Comparison of ENCODE assay signal across 11 cellular contexts in the genomic region with DNA sequence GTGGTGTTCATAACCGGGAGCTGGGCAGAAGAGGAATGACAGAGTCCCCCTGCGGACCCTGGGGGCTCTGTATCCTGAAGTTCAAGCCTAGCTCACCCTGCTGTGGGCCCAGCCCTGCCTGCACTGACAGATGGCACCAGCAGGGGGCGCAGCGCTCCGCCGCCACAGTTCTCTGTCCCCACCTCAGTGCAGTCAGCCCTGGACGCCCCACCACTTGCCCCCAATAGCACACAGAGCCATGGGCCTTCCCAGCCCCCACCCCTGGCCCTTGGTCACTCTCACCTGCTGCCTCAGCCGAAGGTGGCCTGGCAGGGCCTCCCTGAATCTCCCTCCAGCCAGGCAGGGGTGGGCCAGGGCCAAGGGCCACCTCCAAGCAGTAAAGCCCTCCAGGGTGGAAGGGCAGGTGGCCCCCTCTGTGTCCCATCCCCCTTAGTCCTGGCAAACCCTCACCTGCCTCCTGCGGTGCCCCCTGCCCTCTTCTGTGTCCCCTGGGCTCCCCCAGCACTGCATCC. TPM values are rescaled to one million over a fixed set of nuclear protein-coding genes. Genes with fewer than 3 reads are reported as not detected.
A peak's percentile ranks its signal among the peaks of the same experiment; 100 is the strongest.
DNase-seq lines count a peak whose midpoint lies in the region; ATAC-seq, FAIRE-seq and TF ChIP-seq lines count a peak whose summit lies in the region.
"Not testable (repeated sequence)": the region's sequence is repeated elsewhere in the genome, so short reads cannot be mapped to it uniquely, and the experiment has no call there.
"Had no signal": no experiment of that assay in that cellular context is flagged by ENCODE, and none has a peak within 500 bp of the region (broad histone marks: within the 10 kb centered on the region; RNA-seq: fewer than 3 reads in every experiment).

No MANE protein-coding gene starts in this region.

- not testable (repeated sequence) for H3K27me3 Mint-ChIP-seq in activated B cell treated with CpG ODN at 0.5 μM for 24 hours; central memory CD8-positive, alpha-beta T cell

- H3K9ac ChIP-seq in mesenchymal stem cell (ENCODE audit: low read length): not testable (repeated sequence)

- peak; percentile 0 for TF ChIP-seq CTCF in NB4 (IDR thresholded peaks at IDR 0.05; ENCODE audit: low read depth, low read length)
- not testable (repeated sequence) for TF ChIP-seq CTCF in activated B cell treated with CpG ODN at 0.5 μM for 24 hours (IDR thresholded peaks at IDR 0.05)
- peak; percentile 41 for TF ChIP-seq CTCF in cardiac muscle cell (IDR thresholded peaks at IDR 0.05; ENCODE audit: low read depth, low read length)
- peak; percentile 54 for TF ChIP-seq CTCF in psoas muscle (IDR thresholded peaks at IDR 0.05)

- not testable (repeated sequence) for H3K4me2 ChIP-seq in mesenchymal stem cell (ENCODE audit: low read length, poor library complexity, severe bottlenecking)

- not testable (repeated sequence) for H3K9me3 Mint-ChIP-seq in activated B cell treated with CpG ODN at 0.5 μM for 24 hours; central memory CD8-positive, alpha-beta T cell

- H3K4me3 Mint-ChIP-seq in activated B cell treated with CpG ODN at 0.5 μM for 24 hours; central memory CD8-positive, alpha-beta T cell: not testable (repeated sequence)

- not testable (repeated sequence) for TF ChIP-seq POLR2A in GM12891 (IDR thresholded peaks at IDR 0.05; ENCODE audit: low read depth, low read length); NB4 (IDR thresholded peaks at IDR 0.05; ENCODE audit: extremely low read depth, insufficient read length)

- H3K79me1 ChIP-seq in mesenchymal stem cell (replicated peaks; ENCODE audit: low read length, poor library complexity, severe bottlenecking): not testable (repeated sequence)

- H3K27ac ChIP-seq in cardiac muscle cell; mesenchymal stem cell (ENCODE audit: low read length, poor library complexity, severe bottlenecking); psoas muscle: not testable (repeated sequence)

- CTCF ChIA-PET in activated B cell treated with CpG ODN at 0.5 μM for 24 hours (lab: Charles Lee): interaction anchor here (1.6 kb wide), 1 partner anchor 75 kb away, joined by 6 read pairs; no protein-coding TSS in a partner anchor

- H4K8ac ChIP-seq in mesenchymal stem cell (ENCODE audit: low read length): not testable (repeated sequence)

- H3K36me3 Mint-ChIP-seq in activated B cell treated with CpG ODN at 0.5 μM for 24 hours (ENCODE audit: low read depth); central memory CD8-positive, alpha-beta T cell (ENCODE audit: insufficient read depth): not testable (repeated sequence)

- not testable (repeated sequence) for H3K9me3 ChIP-seq in cardiac muscle cell (ENCODE audit: low read depth); mesenchymal stem cell (ENCODE audit: control insufficient read depth, low read length); psoas muscle

- not testable (repeated sequence) for H3K4me1 ChIP-seq in cardiac muscle cell (ENCODE audit: low read depth); mesenchymal stem cell (ENCODE audit: control insufficient read depth, insufficient read depth, low read depth, low read length); psoas muscle

- H2BK5ac ChIP-seq in mesenchymal stem cell (ENCODE audit: low read depth, low read length, poor library complexity, severe bottlenecking): not testable (repeated sequence)

- not testable (repeated sequence) for H3K4ac ChIP-seq in mesenchymal stem cell (ENCODE audit: low read depth in 1 of 2, low read length in 2 of 2)

- H2BK120ac ChIP-seq in mesenchymal stem cell (ENCODE audit: low read depth, low read length): not testable (repeated sequence)

- peak overlapping the region; percentile 86 for H4K91ac ChIP-seq in mesenchymal stem cell (ENCODE audit: low read length)

- not testable (repeated sequence) for H2AK5ac ChIP-seq in mesenchymal stem cell (ENCODE audit: low read length, severe bottlenecking)

- intact Hi-C loops in activated B cell treated with CpG ODN at 0.5 μM for 24 hours (cut with micrococcal nuclease): not testable (repeated sequence)
- intact Hi-C loops in psoas muscle (cut with DNase I): loop anchor here (2.0 to 5.0 kb wide), 3 partner anchors 56 to 76 kb away; a partner anchor contains a TSS

- not testable (repeated sequence) for H3K14ac ChIP-seq in mesenchymal stem cell (ENCODE audit: low read length in 2 of 2)

- 41% methylated on average over 6 of the region's 9 CpGs for WGBS in mesenchymal stem cell
- WGBS in psoas muscle, 3 donors: 25 to 37% (median 29%) methylated on average over 4 to 7 of the region's 9 CpGs

- H2AFZ ChIP-seq in mesenchymal stem cell (ENCODE audit: low read depth, low read length): not testable (repeated sequence)

- ATAC-seq in activated B cell treated with CpG ODN at 0.5 μM for 24 hours (ENCODE audit: low read depth) (peak; percentile 37), psoas muscle (peak; percentile 50 to 71 (median 58))
- ATAC-seq in central memory CD8-positive, alpha-beta T cell (replicated peaks; ENCODE audit: extremely low read depth, poor library complexity, severe bottlenecking): peak; percentile 30

- H2BK12ac ChIP-seq in mesenchymal stem cell (ENCODE audit: low read length in 2 of 2): not testable (repeated sequence)

- H3K27ac Mint-ChIP-seq in activated B cell treated with CpG ODN at 0.5 μM for 24 hours; central memory CD8-positive, alpha-beta T cell (ENCODE audit: low read depth): not testable (repeated sequence)

- H3K18ac ChIP-seq in mesenchymal stem cell (ENCODE audit: low read depth in 1 of 2, low read length in 2 of 2): not testable (repeated sequence)

- POLR2A ChIA-PET in activated B cell treated with CpG ODN at 0.5 μM for 24 hours (lab: Charles Lee): not testable (repeated sequence)

- H3K27me3 ChIP-seq in cardiac muscle cell; psoas muscle (ENCODE audit: insufficient read depth in 3 of 3, low read length in 2 of 3): not testable (repeated sequence)
- peaks cover 15 to 22% of the 10 kb centered on the region in 2 experiments for H3K27me3 ChIP-seq in mesenchymal stem cell (ENCODE audit: control insufficient read depth in 1 of 2, insufficient read depth in 1 of 2, low read length in 2 of 2)

- H3K36me3 ChIP-seq in cardiac muscle cell; mesenchymal stem cell (ENCODE audit: control insufficient read depth in 1 of 2, insufficient read depth in 2 of 2, low read depth in 1 of 2, low read length in 2 of 2); psoas muscle (ENCODE audit: insufficient read depth in 1 of 2, low read depth in 1 of 2): not testable (repeated sequence)

- H2BK15ac ChIP-seq in mesenchymal stem cell (ENCODE audit: low read depth, poor library complexity, severe bottlenecking): not testable (repeated sequence)

- H3K4me3 ChIP-seq in NB4 (ENCODE audit: low read depth, low read length); cardiac muscle cell; mesenchymal stem cell (ENCODE audit: insufficient read depth in 1 of 2, low read depth in 1 of 2, low read length in 2 of 2); psoas muscle: not testable (repeated sequence)

- not testable (repeated sequence) for H3K4me1 Mint-ChIP-seq in activated B cell treated with CpG ODN at 0.5 μM for 24 hours; central memory CD8-positive, alpha-beta T cell

- H3K23ac ChIP-seq in mesenchymal stem cell (ENCODE audit: low read length in 2 of 2): not testable (repeated sequence)

- DNase-seq in AG08396 (ENCODE audit: low spot score): peak; percentile 3
- DNase-seq in GM12891 (ENCODE audit: insufficient read length, low spot score); NB4 (ENCODE audit: low read depth); activated B cell treated with CpG ODN at 0.5 μM for 24 hours; central memory CD8-positive, alpha-beta T cell (ENCODE audit: low spot score in 2 of 2); mesenchymal stem cell: not testable (repeated sequence)
- peak in 1 of 2 donors; percentile 18 for DNase-seq in cardiac muscle cell (ENCODE audit: low read depth in 1 of 2, low spot score in 1 of 2)
- peak in 1 of 2 donors; percentile 54 for DNase-seq in psoas muscle

- FAIRE-seq in GM12891 (lab: Jason Lieb, UNC): peak; percentile 93

RNA-seq across cellular contexts. Expression of a gene that starts 9.6 kb away (rescaled TPM):
- polyA plus RNA-seq in GM12891 (2012; ENCODE audit: low read depth, missing spikeins): not detected
- not detected in 2 replicates for total RNA-seq in activated B cell treated with CpG ODN at 0.5 μM for 24 hours
- total RNA-seq in cardiac muscle cell: not detected in 2 replicates
- polyA plus RNA-seq in cardiac muscle cell: not detected in 2 replicates
- polyA plus RNA-seq in mesenchymal stem cell (2013, experiment 1 of 2): not detected
- polyA plus RNA-seq in mesenchymal stem cell (2013, experiment 2 of 2): not detected
- not detected for total RNA-seq in psoas muscle
- under 1 TPM in 2 of 3 donors, not detected in 1; 0.05 to 0.14 TPM for polyA plus RNA-seq in psoas muscle
- total RNA-seq: myocyte, renal cortical epithelial cell, uterus had no signal

RNA-seq across cellular contexts. Expression of a gene that starts 39.7 kb away (rescaled TPM):
- 0.04 TPM for polyA plus RNA-seq in GM12891 (2012; ENCODE audit: low read depth, missing spikeins)
- total RNA-seq in activated B cell treated with CpG ODN at 0.5 μM for 24 hours: not detected in 2 replicates
- total RNA-seq in cardiac muscle cell: not detected in 2 replicates
- not detected in 2 replicates for polyA plus RNA-seq in cardiac muscle cell
- not detected for polyA plus RNA-seq in mesenchymal stem cell (2013, experiment 1 of 2)
- not detected for polyA plus RNA-seq in mesenchymal stem cell (2013, experiment 2 of 2)
- total RNA-seq in psoas muscle: not detected
- not detected for polyA plus RNA-seq in psoas muscle
- total RNA-seq: myocyte, renal cortical epithelial cell, uterus had no signal

RNA-seq across cellular contexts. Expression of a gene that starts 41.3 kb away (rescaled TPM):
- polyA plus RNA-seq in GM12891 (2012; ENCODE audit: low read depth, missing spikeins): not detected
- total RNA-seq in activated B cell treated with CpG ODN at 0.5 μM for 24 hours: not detected in 2 replicates
- 1.6 and 2.3 TPM in 2 replicates for total RNA-seq in cardiac muscle cell
- 0.70 and 0.80 TPM in 2 replicates for polyA plus RNA-seq in cardiac muscle cell
- polyA plus RNA-seq in mesenchymal stem cell (2013, experiment 1 of 2): not detected
- not detected for polyA plus RNA-seq in mesenchymal stem cell (2013, experiment 2 of 2)
- 1 to 10 TPM in 1 of 4 donors, under 1 TPM in 3; 0.32 to 1.0 (median 0.61) TPM for total RNA-seq in psoas muscle
- polyA plus RNA-seq in psoas muscle: 1 to 10 TPM in 1 of 3 donors, under 1 TPM in 2; 0.45 to 1.8 (median 0.55) TPM
- total RNA-seq: myocyte had no signal
